In genomic region chr10:118838364-118838763, GRCh38 we compare ENCODE assay signal across 26 cellular contexts.
"Had no signal": no experiment of that assay in that cellular context is flagged by ENCODE, and none has a peak within 500 bp of the region (broad histone marks: within the 10 kb centered on the region; RNA-seq: fewer than 3 reads in every experiment).

No MANE protein-coding gene starts in this region.

- H3K4me2 ChIP-seq: smooth muscle cell had no signal

- H3K4me3 ChIP-seq: esophagus muscularis mucosa, heart right ventricle, lower lobe of right lung, prostate gland, right atrium auricular region, smooth muscle cell, stomach, thyroid gland, vagina had no signal

- H3K27me3 ChIP-seq: esophagus muscularis mucosa, heart right ventricle, right atrium auricular region, stomach, thyroid gland, vagina had no signal

- DNase-seq: cortex of kidney; effector memory CD8-positive, alpha-beta T cell; foreskin melanocyte; glutamatergic neuron; heart right ventricle; hippocampal formation; left ventricle myocardium superior; lower lobe of right lung; naive thymus-derived CD8-positive, alpha-beta T cell; nephron progenitor cell; nucleus accumbens; stimulated activated CD4-positive, alpha-beta T cell treated with anti-CD3 and anti-CD28 coated beads, Interleukin-2, amount 100 ng/mL, for 24 hours; stimulated activated CD4-positive, alpha-beta T cell treated with anti-CD3 and anti-CD28 coated beads, Interleukin-4, amount 100 ng/mL, for 24 hours; stimulated activated naive CD4-positive, alpha-beta T cell treated with Interleukin-2 at 50 U/mL for 16 hours; stomach; thyroid gland; trophoblast cell had no signal

- H3K4me1 ChIP-seq: esophagus muscularis mucosa, lower lobe of right lung, prostate gland, right atrium auricular region had no signal

- H3K9me3 ChIP-seq: esophagus muscularis mucosa, heart right ventricle, lower lobe of right lung, prostate gland, right atrium auricular region, stomach, thyroid gland, vagina had no signal

- FAIRE-seq: endometrium, islet of Langerhans had no signal

- H3K36me3 ChIP-seq: esophagus muscularis mucosa, heart right ventricle, lower lobe of right lung, prostate gland, right atrium auricular region, stomach, thyroid gland, vagina had no signal

- H3K27ac ChIP-seq: esophagus muscularis mucosa, heart right ventricle, lower lobe of right lung, prostate gland, right atrium auricular region, stomach, thyroid gland, vagina had no signal

- ATAC-seq: effector memory CD8-positive, alpha-beta T cell; heart right ventricle; left ventricle myocardium superior; lower lobe of right lung; naive thymus-derived CD8-positive, alpha-beta T cell; sciatic nerve; stimulated activated effector memory CD8-positive, alpha-beta T cell treated with anti-CD3 and anti-CD28 coated beads, Interleukin-12 subunit alpha, Interleukin-12 subunit beta, amount 100 ng/mL, for 72 hours had no signal
